12 cellular contexts compared by ENCODE assay signal in genomic region chr22:19287076-19287724, GRCh38. TPM values are rescaled to one million over a fixed set of nuclear protein-coding genes. Genes with fewer than 3 reads are reported as not detected.
DNase-seq lines count a peak whose midpoint lies in the region; ATAC-seq and TF ChIP-seq lines count a peak whose summit lies in the region.
"Had no signal": no experiment of that assay in that cellular context is flagged by ENCODE, and none has a peak within 500 bp of the region (broad histone marks: within the 10 kb centered on the region; RNA-seq: fewer than 3 reads in every experiment).

No MANE protein-coding gene starts in this region.

- CTCF ChIA-PET in RWPE1 (lab: Yijun Ruan, JAX) = interaction anchor here (0.6 to 0.9 kb wide), 2 partner anchors 8 to 14 kb away, joined by 3 read pairs; no protein-coding TSS in a partner anchor

- H3K27me3 Mint-ChIP-seq in activated T-cell treated with anti-CD3 and anti-CD28 coated beads, Interleukin-2, amount 50 U/mL, for 24 hours = peaks cover 27% of the 10 kb centered on the region

- no peak overlapping the region for H3K27ac Mint-ChIP-seq in activated T-cell treated with anti-CD3 and anti-CD28 coated beads, Interleukin-2, amount 50 U/mL, for 24 hours
- H3K27ac Mint-ChIP-seq: activated T-helper 1 cell treated with anti-CD3 and anti-CD28 coated beads, Interleukin-12 subunit alpha, Interleukin-12 subunit beta, Interleukin-2, Interleukin-4 antibody, amounts not matched to agents 30 ng/mL and 10 ng/mL and 1 ng/mL, durations not matched to agents 14 hours and 24 hours and 36 hours; CD8-positive, alpha-beta T cell had no signal

- DNase-seq in DMS 273 (lab: John Stamatoyannopoulos, UW; ENCODE audit: unreplicated experiment) (peak; percentile 94), NCI-H1105 treated with DMSO at 0.1 percent for 48 hours (lab: John Stamatoyannopoulos, UW) (peak; percentile 92), RWPE1 (ENCODE audit: low spot score) (peak; percentile 79), kidney epithelial cell (ENCODE audit: low read depth) (peak; percentile 42)
- DNase-seq in stimulated activated naive CD4-positive, alpha-beta T cell treated with Interleukin-2 at 50 U/mL for 16 hours (lab: John Stamatoyannopoulos, UW) = no peak
- DNase-seq in activated T-cell treated with anti-CD3 and anti-CD28 coated beads, Interleukin-2, amount 50 U/mL, for 24 hours = no peak
- DNase-seq: CD8-positive, alpha-beta T cell; T-helper 9 cell had no signal

- TF ChIP-seq CTCF in RWPE1 (conservative IDR thresholded peaks at IDR 0.05; ENCODE audit: low read depth) (no peak), kidney epithelial cell (IDR thresholded peaks at IDR 0.05; ENCODE audit: insufficient read depth, low read length, poor library complexity, severe bottlenecking) (no peak)

- peak overlapping the region; percentile 89 for H3K27ac ChIP-seq in RWPE1

- H3K36me3 Mint-ChIP-seq in activated T-cell treated with anti-CD3 and anti-CD28 coated beads, Interleukin-2, amount 50 U/mL, for 24 hours (ENCODE audit: low read depth) = peaks cover 2% of the 10 kb centered on the region

- H3K4me3 ChIP-seq in kidney epithelial cell (ENCODE audit: low read depth, low read length) = no peak overlapping the region
- H3K4me3 ChIP-seq: lung had no signal

- H3K9me3 Mint-ChIP-seq in activated T-cell treated with anti-CD3 and anti-CD28 coated beads, Interleukin-2, amount 50 U/mL, for 24 hours = no peaks in the 10 kb centered on the region
- H3K9me3 Mint-ChIP-seq: activated T-helper 1 cell treated with anti-CD3 and anti-CD28 coated beads, Interleukin-12 subunit alpha, Interleukin-12 subunit beta, Interleukin-2, Interleukin-4 antibody, amounts not matched to agents 30 ng/mL and 10 ng/mL and 1 ng/mL, durations not matched to agents 14 hours and 24 hours and 36 hours; CD8-positive, alpha-beta T cell had no signal

- H3K4me1 Mint-ChIP-seq in activated T-cell treated with anti-CD3 and anti-CD28 coated beads, Interleukin-2, amount 50 U/mL, for 24 hours (ENCODE audit: low read depth) = peaks cover 22% of the 10 kb centered on the region

- no peak overlapping the region for H3K4me3 Mint-ChIP-seq in activated T-cell treated with anti-CD3 and anti-CD28 coated beads, Interleukin-2, amount 50 U/mL, for 24 hours
- H3K4me3 Mint-ChIP-seq: activated T-helper 1 cell treated with anti-CD3 and anti-CD28 coated beads, Interleukin-12 subunit alpha, Interleukin-12 subunit beta, Interleukin-2, Interleukin-4 antibody, amounts not matched to agents 30 ng/mL and 10 ng/mL and 1 ng/mL, durations not matched to agents 14 hours and 24 hours and 36 hours; CD8-positive, alpha-beta T cell had no signal

- no peak for ATAC-seq in GM21825 (IDR thresholded peaks at IDR 0.05; ENCODE audit: unreplicated experiment)
- ATAC-seq in HG03342 (IDR thresholded peaks at IDR 0.05; ENCODE audit: unreplicated experiment) = no peak
- ATAC-seq: CD8-positive, alpha-beta T cell had no signal

- POLR2A ChIA-PET in RWPE1 (lab: Yijun Ruan, JAX; ENCODE audit: low non-redundant PET) = no interaction called here

- H3K27me3 ChIP-seq in kidney epithelial cell (ENCODE audit: control insufficient read depth, insufficient read depth, low read length) = no peaks in the 10 kb centered on the region

- H3K36me3 ChIP-seq in kidney epithelial cell (ENCODE audit: control insufficient read depth, insufficient read depth, low read length) = no peaks in the 10 kb centered on the region

RNA-seq across cellular contexts. Expression of gene CLTCL1, which starts 4.3 kb away (rescaled TPM):
- total RNA-seq in kidney epithelial cell = 25.9 and 28.2 TPM in 2 replicates

Comparison
In these comparisons a context has a peak if more than half of its experiments do, and no peak if none do; other contexts are left out.
1. DNase-seq: peak in DMS 273 (single experiment), NCI-H1105 treated with DMSO at 0.1 percent for 48 hours (single experiment), RWPE1 (single experiment) and kidney epithelial cell (single experiment); none in stimulated activated naive CD4-positive, alpha-beta T cell treated with Interleukin-2 at 50 U/mL for 16 hours (single experiment) and activated T-cell treated with anti-CD3 and anti-CD28 coated beads, Interleukin-2, amount 50 U/mL, for 24 hours (single experiment).